In the genomic region with DNA sequence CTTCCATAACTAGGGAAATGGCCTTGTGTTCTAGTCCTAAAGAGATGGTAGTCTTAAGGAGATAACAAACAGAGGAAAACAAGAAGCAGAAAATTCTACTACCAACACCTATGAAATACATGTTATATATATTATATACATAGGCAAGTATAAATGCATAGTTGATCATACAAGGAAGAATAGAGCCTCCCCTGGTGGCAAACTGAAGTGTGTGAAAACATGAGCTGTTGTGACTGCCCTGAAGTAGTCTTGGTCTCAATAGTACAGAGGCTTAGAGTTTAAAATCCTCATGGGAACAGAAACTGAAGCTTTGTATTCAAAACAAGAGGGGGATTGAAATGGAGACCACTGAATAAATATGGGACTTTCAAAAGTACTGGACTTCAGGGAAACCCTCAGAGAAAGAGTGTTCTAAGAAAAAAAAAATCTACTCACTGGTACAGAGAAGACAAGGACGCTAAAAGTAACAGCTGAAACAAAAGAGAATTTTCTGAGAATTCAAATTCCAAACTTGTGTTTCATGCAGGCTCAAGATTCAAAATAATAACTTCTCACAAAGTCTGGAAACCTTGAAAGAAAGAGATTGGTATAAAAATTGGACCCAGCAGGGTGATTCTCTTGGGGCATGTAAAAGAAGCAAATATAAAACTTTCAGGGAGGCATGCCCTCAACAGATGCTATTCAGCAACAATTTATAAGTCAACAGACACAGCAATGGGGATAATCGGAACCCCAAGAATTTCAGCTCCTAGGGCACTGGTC, we compare ENCODE assay signal across 8 cellular contexts. TPM values are rescaled to one million over a fixed set of nuclear protein-coding genes. Genes with fewer than 3 reads are reported as not detected.
DNase-seq lines count a peak whose midpoint lies in the region; ATAC-seq, FAIRE-seq and TF ChIP-seq lines count a peak whose summit lies in the region.

No MANE protein-coding gene starts in this region.

- H3K27me3 ChIP-seq in BE2C (no peaks in the 10 kb centered on the region), small intestine (ENCODE audit: control insufficient read depth in 2 of 2, insufficient read depth in 2 of 2, low read length in 2 of 2) (no peaks in the 10 kb centered on the region)

- H3K4me3 ChIP-seq in BE2C (ENCODE audit: low read depth, low read length) (no peak overlapping the region), small intestine (ENCODE audit: low read depth in 1 of 2, low read length in 2 of 2) (no peak overlapping the region)

- peak; percentile 22; the same call in 1 of the 2 replicates for TF ChIP-seq CTCF in BE2C (IDR thresholded peaks at IDR 0.05; ENCODE audit: low read depth, low read length)

- no peak for TF ChIP-seq EP300 in Ishikawa (IDR thresholded peaks at IDR 0.05; ENCODE audit: borderline replicate concordance)

- H3K4me1 ChIP-seq in BE2C (no peaks in the 10 kb centered on the region), small intestine (ENCODE audit: control insufficient read depth in 2 of 2, insufficient read depth in 1 of 2, low read depth in 1 of 2, low read length in 1 of 2) (no peaks in the 10 kb centered on the region)

- H3K36me3 ChIP-seq in BE2C (no peaks in the 10 kb centered on the region), small intestine (ENCODE audit: control insufficient read depth in 2 of 2, insufficient read depth in 2 of 2, low read length in 2 of 2) (no peaks in the 10 kb centered on the region)

- TF ChIP-seq RAD21 in Ishikawa (IDR thresholded peaks at IDR 0.05; ENCODE audit: low read depth), result peak; percentile 40

- no peak for FAIRE-seq in small intestine (lab: Jason Lieb, UNC)

- peak; percentile 81 for ATAC-seq in GM19372 (IDR thresholded peaks at IDR 0.05; ENCODE audit: low read depth, unreplicated experiment)

- H3K27ac ChIP-seq in small intestine (ENCODE audit: low read depth in 1 of 2, low read length in 1 of 2), result no peak overlapping the region

- 85 to 95% (median 94%) methylated on average over 2 of the region's 2 CpGs for WGBS in small intestine, 3 donors

- no peak for DNase-seq in BE2C
- peak; percentile 10 for DNase-seq in brain pericyte (ENCODE audit: low read depth, low spot score)
- peak; percentile 7 for DNase-seq in small intestine
- no peak for DNase-seq in effector CD8-positive, alpha-beta T cell (lab: John Stamatoyannopoulos, UW)
- DNase-seq in NCI-H2227 (lab: John Stamatoyannopoulos, UW; ENCODE audit: unreplicated experiment), result no peak
- DNase-seq in mesenteric fat pad (ENCODE audit: low spot score), result no peak

- no peaks in the 10 kb centered on the region for H3K9me3 ChIP-seq in BE2C
- no peaks in the 10 kb centered on the region for H3K9me3 ChIP-seq in small intestine (ENCODE audit: control insufficient read depth, low read depth)

TF ChIP-seq in Ishikawa, 13 proteins besides CTCF, POLR2A, EP300 and RAD21:
- TF ChIP-seq, protein P1, sequence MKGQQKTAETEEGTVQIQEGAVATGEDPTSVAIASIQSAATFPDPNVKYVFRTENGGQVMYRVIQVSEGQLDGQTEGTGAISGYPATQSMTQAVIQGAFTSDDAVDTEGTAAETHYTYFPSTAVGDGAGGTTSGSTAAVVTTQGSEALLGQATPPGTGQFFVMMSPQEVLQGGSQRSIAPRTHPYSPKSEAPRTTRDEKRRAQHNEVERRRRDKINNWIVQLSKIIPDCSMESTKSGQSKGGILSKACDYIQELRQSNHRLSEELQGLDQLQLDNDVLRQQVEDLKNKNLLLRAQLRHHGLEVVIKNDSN (IDR thresholded peaks at IDR 0.05), result no peak
- TF ChIP-seq CEBPB (IDR thresholded peaks at IDR 0.05) (no peak), TAF1 (IDR thresholded peaks at IDR 0.05; ENCODE audit: low read depth) (no peak), FOXM1 (IDR thresholded peaks at IDR 0.05; ENCODE audit: borderline replicate concordance, low read depth) (no peak), YY1 (IDR thresholded peaks at IDR 0.05; ENCODE audit: low read depth) (no peak), ZBTB7A (IDR thresholded peaks at IDR 0.05; ENCODE audit: low read depth) (no peak)
- TF ChIP-seq, protein P2, sequence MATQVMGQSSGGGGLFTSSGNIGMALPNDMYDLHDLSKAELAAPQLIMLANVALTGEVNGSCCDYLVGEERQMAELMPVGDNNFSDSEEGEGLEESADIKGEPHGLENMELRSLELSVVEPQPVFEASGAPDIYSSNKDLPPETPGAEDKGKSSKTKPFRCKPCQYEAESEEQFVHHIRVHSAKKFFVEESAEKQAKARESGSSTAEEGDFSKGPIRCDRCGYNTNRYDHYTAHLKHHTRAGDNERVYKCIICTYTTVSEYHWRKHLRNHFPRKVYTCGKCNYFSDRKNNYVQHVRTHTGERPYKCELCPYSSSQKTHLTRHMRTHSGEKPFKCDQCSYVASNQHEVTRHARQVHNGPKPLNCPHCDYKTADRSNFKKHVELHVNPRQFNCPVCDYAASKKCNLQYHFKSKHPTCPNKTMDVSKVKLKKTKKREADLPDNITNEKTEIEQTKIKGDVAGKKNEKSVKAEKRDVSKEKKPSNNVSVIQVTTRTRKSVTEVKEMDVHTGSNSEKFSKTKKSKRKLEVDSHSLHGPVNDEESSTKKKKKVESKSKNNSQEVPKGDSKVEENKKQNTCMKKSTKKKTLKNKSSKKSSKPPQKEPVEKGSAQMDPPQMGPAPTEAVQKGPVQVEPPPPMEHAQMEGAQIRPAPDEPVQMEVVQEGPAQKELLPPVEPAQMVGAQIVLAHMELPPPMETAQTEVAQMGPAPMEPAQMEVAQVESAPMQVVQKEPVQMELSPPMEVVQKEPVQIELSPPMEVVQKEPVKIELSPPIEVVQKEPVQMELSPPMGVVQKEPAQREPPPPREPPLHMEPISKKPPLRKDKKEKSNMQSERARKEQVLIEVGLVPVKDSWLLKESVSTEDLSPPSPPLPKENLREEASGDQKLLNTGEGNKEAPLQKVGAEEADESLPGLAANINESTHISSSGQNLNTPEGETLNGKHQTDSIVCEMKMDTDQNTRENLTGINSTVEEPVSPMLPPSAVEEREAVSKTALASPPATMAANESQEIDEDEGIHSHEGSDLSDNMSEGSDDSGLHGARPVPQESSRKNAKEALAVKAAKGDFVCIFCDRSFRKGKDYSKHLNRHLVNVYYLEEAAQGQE (IDR thresholded peaks at IDR 0.05; ENCODE audit: low read depth), result no peak

RNA-seq across cellular contexts. Expression of a gene that starts 59.7 kb away (rescaled TPM):
- not detected for polyA plus RNA-seq in BE2C (2012; ENCODE audit: insufficient read depth, insufficient read length, low read depth)
- polyA plus RNA-seq in small intestine, result 1 to 10 TPM in 2 of 3 donors, under 1 TPM in 1; 0.24 to 3.1 (median 2.4) TPM
- total RNA-seq in mesenteric fat pad, result 0.84 TPM

Comparison
In these comparisons a context has a peak if more than half of its experiments do, and no peak if none do; other contexts are left out.
1. DNase-seq: peak in brain pericyte (single experiment) and small intestine (single experiment); none in BE2C (single experiment), effector CD8-positive, alpha-beta T cell (single experiment), NCI-H2227 (single experiment) and mesenteric fat pad (single experiment).